ENCODE assay signal across 27 cellular contexts in genomic region chr10:73018632-73019031, GRCh38.
A peak's percentile ranks its signal among the peaks of the same experiment; 100 is the strongest.
DNase-seq lines count a peak whose midpoint lies in the region; ATAC-seq, FAIRE-seq and TF ChIP-seq lines count a peak whose summit lies in the region.
"Had no signal": no experiment of that assay in that cellular context is flagged by ENCODE, and none has a peak within 500 bp of the region (broad histone marks: within the 10 kb centered on the region; RNA-seq: fewer than 3 reads in every experiment).

No MANE protein-coding gene starts in this region.

- peak; percentile 62 for FAIRE-seq in bronchial epithelial cell (lab: Jason Lieb, UNC)
- FAIRE-seq: frontal cortex, G401.6, GM18507, pancreas had no signal

- H2BK5ac ChIP-seq in trophoblast cell (ENCODE audit: low read depth, low read length, poor library complexity): peak overlapping the region; percentile 2

- peak overlapping the region; percentile 15 for H4K91ac ChIP-seq in trophoblast cell (ENCODE audit: low read depth, low read length)

- no peak overlapping the region for H2AFZ ChIP-seq in Karpas-422 (ENCODE audit: low read length)
- no peak overlapping the region for H2AFZ ChIP-seq in trophoblast cell (ENCODE audit: insufficient read depth, low read length, poor library complexity)

- H3K79me2 ChIP-seq in Karpas-422 (ENCODE audit: low read length) (peaks cover 47% of the 10 kb centered on the region), trophoblast cell (ENCODE audit: control insufficient read depth, insufficient read depth, low read length, poor library complexity) (no peaks in the 10 kb centered on the region)

- no peaks in the 10 kb centered on the region for H3K9me2 ChIP-seq in Karpas-422 (replicated peaks; ENCODE audit: insufficient read depth, low read length)

- H3K4ac ChIP-seq in trophoblast cell (ENCODE audit: low read depth, low read length): no peak overlapping the region

- no peak for DNase-seq in Karpas-422
- no peak for DNase-seq in bronchial epithelial cell (ENCODE audit: low read depth)
- DNase-seq in iPS-NIHi11 (ENCODE audit: low spot score): peak; percentile 12
- DNase-seq in trophoblast cell: no peak
- DNase-seq in DMS 273 (lab: John Stamatoyannopoulos, UW; ENCODE audit: unreplicated experiment): no peak
- DNase-seq in NCI-H345 (lab: John Stamatoyannopoulos, UW): no peak
- DNase-seq: activated CD8-positive, alpha-beta T cell treated with anti-CD3 and anti-CD28 coated beads, Interleukin-2, amount 10 ng/mL, durations not matched to agents 7 days and 5 days; activated naive CD4-positive, alpha-beta T cell treated with anti-CD3 and anti-CD28 coated beads for 36 hours; CD8-positive, alpha-beta T cell; effector CD4-positive, alpha-beta T cell; kidney glomerular epithelial cell; MG63; naive thymus-derived CD8-positive, alpha-beta T cell; NCI-H1436 treated with DMSO at 0.1 percent for 48 hours; NCI-H524 treated with DMSO at 0.1 percent for 48 hours; pancreas; substantia nigra; T1000 had no signal

- H3K36me3 ChIP-seq in Karpas-422 (ENCODE audit: insufficient read depth, low read length) (peaks cover 25% of the 10 kb centered on the region), bronchial epithelial cell (ENCODE audit: control insufficient read depth, insufficient read depth, low read length) (peaks cover 13% of the 10 kb centered on the region), trophoblast cell (ENCODE audit: control insufficient read depth in 1 of 2, insufficient read depth in 2 of 2, low read length in 2 of 2) (peaks cover 8 to 9% of the 10 kb centered on the region in 2 experiments)

- no peak overlapping the region for H4K8ac ChIP-seq in trophoblast cell (ENCODE audit: low read depth, low read length)

- H3K4me3 Mint-ChIP-seq in stimulated activated memory B cell treated with anti-CD40 and anti-IgM and Interleukin-4, amounts not matched to agents 10 μg/mL and 1 μg/mL and 100 μg/mL, for 72 hours: no peak overlapping the region
- H3K4me3 Mint-ChIP-seq: activated CD8-positive, alpha-beta T cell treated with anti-CD3 and anti-CD28 coated beads, Interleukin-2, amount 10 ng/mL, durations not matched to agents 7 days and 5 days; activated naive CD4-positive, alpha-beta T cell treated with anti-CD3 and anti-CD28 coated beads for 36 hours; CD8-positive, alpha-beta T cell; naive thymus-derived CD8-positive, alpha-beta T cell had no signal

- WGBS in trophoblast cell (ENCODE audit: extremely low coverage, insufficient coverage, insufficient read length): no CpG with 5 or more reads among the region's 1 CpG

- H4K20me1 ChIP-seq in Karpas-422 (ENCODE audit: insufficient read depth, low read depth, low read length): peaks cover 7% of the 10 kb centered on the region; the same call in 1 of the 2 replicates

- H3K27me3 ChIP-seq in Karpas-422 (ENCODE audit: low read length) (no peaks in the 10 kb centered on the region), bronchial epithelial cell (ENCODE audit: control insufficient read depth, insufficient read depth, low read length) (no peaks in the 10 kb centered on the region), trophoblast cell (ENCODE audit: insufficient read depth, low read length) (no peaks in the 10 kb centered on the region)
- H3K27me3 ChIP-seq: MG63, pancreas, vagina had no signal

- H3K27me3 Mint-ChIP-seq in stimulated activated memory B cell treated with anti-CD40 and anti-IgM and Interleukin-4, amounts not matched to agents 10 μg/mL and 1 μg/mL and 100 μg/mL, for 72 hours: no peaks in the 10 kb centered on the region
- H3K27me3 Mint-ChIP-seq: naive thymus-derived CD8-positive, alpha-beta T cell had no signal

- H3K27ac Mint-ChIP-seq in stimulated activated memory B cell treated with anti-CD40 and anti-IgM and Interleukin-4, amounts not matched to agents 10 μg/mL and 1 μg/mL and 100 μg/mL, for 72 hours: no peak overlapping the region
- H3K27ac Mint-ChIP-seq: activated CD8-positive, alpha-beta T cell treated with anti-CD3 and anti-CD28 coated beads, Interleukin-2, amount 10 ng/mL, durations not matched to agents 7 days and 5 days; activated naive CD4-positive, alpha-beta T cell treated with anti-CD3 and anti-CD28 coated beads for 36 hours; CD8-positive, alpha-beta T cell; naive thymus-derived CD8-positive, alpha-beta T cell had no signal

- peaks cover 2% of the 10 kb centered on the region for H3K9me3 Mint-ChIP-seq in stimulated activated memory B cell treated with anti-CD40 and anti-IgM and Interleukin-4, amounts not matched to agents 10 μg/mL and 1 μg/mL and 100 μg/mL, for 72 hours
- H3K9me3 Mint-ChIP-seq: activated naive CD4-positive, alpha-beta T cell treated with anti-CD3 and anti-CD28 coated beads for 36 hours; CD8-positive, alpha-beta T cell; naive thymus-derived CD8-positive, alpha-beta T cell had no signal

- no peak overlapping the region for H2AK5ac ChIP-seq in trophoblast cell (ENCODE audit: low read length)

- TF ChIP-seq CTCF in bronchial epithelial cell (IDR thresholded peaks at IDR 0.05; ENCODE audit: insufficient read depth, low read length, severe bottlenecking): no peak

- H3K4me1 ChIP-seq in Karpas-422 (ENCODE audit: low read length) (peaks cover 30% of the 10 kb centered on the region), trophoblast cell (ENCODE audit: control insufficient read depth in 1 of 2, insufficient read depth in 2 of 2, low read length in 2 of 2) (peaks cover 16% of the 10 kb centered on the region in 2 experiments)
- H3K4me1 ChIP-seq: HAP-1, pancreas had no signal

- H4K12ac ChIP-seq in trophoblast cell (ENCODE audit: low read depth, low read length): no peak overlapping the region

- peak overlapping the region; percentile 4 for H3K14ac ChIP-seq in trophoblast cell (ENCODE audit: low read length)

- H3K79me1 ChIP-seq in trophoblast cell (ENCODE audit: low read length): peaks cover 1% of the 10 kb centered on the region

- no peak overlapping the region for H3K27ac ChIP-seq in Karpas-422 (ENCODE audit: low read length)
- peak overlapping the region; percentile 45 for H3K27ac ChIP-seq in trophoblast cell (ENCODE audit: low read depth, low read length)
- H3K27ac ChIP-seq: pancreas, vagina had no signal

- H3K23ac ChIP-seq in trophoblast cell (ENCODE audit: low read length): no peak overlapping the region

- no peak overlapping the region for H2BK120ac ChIP-seq in trophoblast cell (ENCODE audit: insufficient read depth, low read length, poor library complexity)

- peak overlapping the region; percentile 6 for H3K4me2 ChIP-seq in Karpas-422 (ENCODE audit: low read depth, low read length, poor library complexity, severe bottlenecking)
- no peak overlapping the region for H3K4me2 ChIP-seq in trophoblast cell (ENCODE audit: low read length)

- H2BK12ac ChIP-seq in trophoblast cell (ENCODE audit: low read length): no peak overlapping the region

- H3K9me3 ChIP-seq in Karpas-422 (ENCODE audit: low read length) (no peaks in the 10 kb centered on the region), trophoblast cell (ENCODE audit: insufficient read depth, low read depth, low read length) (no peaks in the 10 kb centered on the region)
- H3K9me3 ChIP-seq: HAP-1, MG63, pancreas, vagina had no signal

- H3K4me3 ChIP-seq in Karpas-422 (ENCODE audit: low read length) (no peak overlapping the region), bronchial epithelial cell (ENCODE audit: low read depth, low read length) (no peak overlapping the region), trophoblast cell (ENCODE audit: low read depth, low read length) (no peak overlapping the region)
- H3K4me3 ChIP-seq: HAP-1, MG63, pancreas, vagina had no signal

- H3K4me1 Mint-ChIP-seq in stimulated activated memory B cell treated with anti-CD40 and anti-IgM and Interleukin-4, amounts not matched to agents 10 μg/mL and 1 μg/mL and 100 μg/mL, for 72 hours: peaks cover 20% of the 10 kb centered on the region

- no peak overlapping the region for H3K18ac ChIP-seq in trophoblast cell (ENCODE audit: low read length)

- H3K9ac ChIP-seq in Karpas-422 (ENCODE audit: low read length): no peak overlapping the region
- H3K9ac ChIP-seq in trophoblast cell (ENCODE audit: low read length): no peak overlapping the region

- no peak for ATAC-seq in stimulated activated memory B cell treated with anti-CD40 and anti-IgM and Interleukin-4, amounts not matched to agents 10 μg/mL and 1 μg/mL and 100 μg/mL, for 72 hours
- ATAC-seq: activated CD4-positive, CD25-positive, alpha-beta regulatory T cell treated with anti-CD3 and anti-CD28 coated beads, Interleukin-2, amount 50 U/mL, for 24 hours; activated CD8-positive, alpha-beta T cell treated with anti-CD3 and anti-CD28 coated beads, Interleukin-2, amount 10 ng/mL, durations not matched to agents 7 days and 5 days; CD8-positive, alpha-beta T cell; naive thymus-derived CD8-positive, alpha-beta T cell; pancreas; sciatic nerve; SK-N-SH treated with all-trans-retinoic acid at 6 μM for 48 hours had no signal

- peaks cover 64% of the 10 kb centered on the region for H3K36me3 Mint-ChIP-seq in stimulated activated memory B cell treated with anti-CD40 and anti-IgM and Interleukin-4, amounts not matched to agents 10 μg/mL and 1 μg/mL and 100 μg/mL, for 72 hours
